ENCODE assay signal across 13 cellular contexts in genomic region chr2:172943992-172944793, GRCh38.
DNase-seq lines count a peak whose midpoint lies in the region; ATAC-seq, FAIRE-seq and TF ChIP-seq lines count a peak whose summit lies in the region.
"Had no signal": no experiment of that assay in that cellular context is flagged by ENCODE, and none has a peak within 500 bp of the region (broad histone marks: within the 10 kb centered on the region; RNA-seq: fewer than 3 reads in every experiment).

No MANE protein-coding gene starts in this region.

- H3K4me1 ChIP-seq in mammary epithelial cell (ENCODE audit: insufficient read depth, low read length): no peaks in the 10 kb centered on the region
- H3K4me1 ChIP-seq in kidney (ENCODE audit: control insufficient read depth in 1 of 2, insufficient read depth in 1 of 2, low read depth in 1 of 2, low read length in 2 of 2): no peaks in the 10 kb centered on the region
- H3K4me1 ChIP-seq: sigmoid colon had no signal

- no TSS peak for BruUV-seq in mammary epithelial cell (replicated peaks; lab: Mats Ljungman, UMichigan)

- no peaks in the 10 kb centered on the region for H3K27me3 ChIP-seq in mammary epithelial cell (ENCODE audit: insufficient read depth, low read length)
- H3K27me3 ChIP-seq: sigmoid colon, upper lobe of left lung had no signal

- peak overlapping the region; percentile 26 for H3K4me2 ChIP-seq in mammary epithelial cell (ENCODE audit: insufficient read depth, low read depth, low read length)

- H3K36me3 ChIP-seq in mammary epithelial cell (ENCODE audit: insufficient read depth, low read length) (no peaks in the 10 kb centered on the region), kidney (ENCODE audit: control insufficient read depth in 1 of 2, insufficient read depth in 2 of 2, low read length in 2 of 2) (no peaks in the 10 kb centered on the region)
- H3K36me3 ChIP-seq: sigmoid colon, upper lobe of left lung had no signal

- H3K79me2 ChIP-seq in mammary epithelial cell (ENCODE audit: insufficient read depth, low read length): no peaks in the 10 kb centered on the region

- dilution Hi-C loops in mammary epithelial cell (cut with HindIII; ENCODE audit: low sequenced_read_pairs): no loop called here

- in situ Hi-C loops in mammary epithelial cell (cut with MboI; ENCODE audit: low sequenced_read_pairs in 2 of 2): no loop called here

- 34% methylated on average over 7 of the region's 8 CpGs for WGBS in mammary epithelial cell (ENCODE audit: low coverage, missing lambda C conversion rate)

- no peaks in the 10 kb centered on the region for H3K36me3 Mint-ChIP-seq in activated T-cell treated with anti-CD3 and anti-CD28 coated beads, Interleukin-2, amount 50 U/mL, for 24 hours (ENCODE audit: low read depth)

- H3K27ac ChIP-seq in mammary epithelial cell (ENCODE audit: insufficient read depth, low read depth, low read length) (no peak overlapping the region), kidney (ENCODE audit: low read depth in 2 of 2, low read length in 2 of 2) (no peak overlapping the region)
- H3K27ac ChIP-seq: epithelial cell of prostate, sigmoid colon, upper lobe of left lung had no signal

- peaks cover 12% of the 10 kb centered on the region for H3K27me3 Mint-ChIP-seq in activated T-cell treated with anti-CD3 and anti-CD28 coated beads, Interleukin-2, amount 50 U/mL, for 24 hours
- H3K27me3 Mint-ChIP-seq in stimulated activated naive CD8-positive, alpha-beta T cell treated with anti-CD3 and anti-CD28 coated beads, Interleukin-15, amount 100 ng/mL, for 72 hours: no peaks in the 10 kb centered on the region

- H3K9ac ChIP-seq in mammary epithelial cell (ENCODE audit: insufficient read depth, low read length): no peak overlapping the region
- H3K9ac ChIP-seq in kidney (ENCODE audit: low read length in 2 of 2): no peak overlapping the region

- ATAC-seq in stimulated activated naive CD8-positive, alpha-beta T cell treated with anti-CD3 and anti-CD28 coated beads, Interleukin-15, amount 100 ng/mL, for 72 hours: peak; percentile 37

- H3K4me3 Mint-ChIP-seq in activated T-cell treated with anti-CD3 and anti-CD28 coated beads, Interleukin-2, amount 50 U/mL, for 24 hours: peak overlapping the region; percentile 10
- H3K4me3 Mint-ChIP-seq in stimulated activated naive CD8-positive, alpha-beta T cell treated with anti-CD3 and anti-CD28 coated beads, Interleukin-15, amount 100 ng/mL, for 72 hours: peak overlapping the region; percentile 31 to 64
- H3K4me3 Mint-ChIP-seq: mesothelial cell of epicardium had no signal

- DNase-seq in activated T-cell treated with anti-CD3 and anti-CD28 coated beads, Interleukin-2, amount 50 U/mL, for 24 hours: no peak
- no peak for DNase-seq in activated T-cell treated with anti-CD3 and anti-CD28 coated beads, Interleukin-2, amount 50 U/mL, for 1 hour
- DNase-seq in NCI-H226 (peak; percentile 20), mammary epithelial cell (peak; percentile 59), NCI-H1105 treated with DMSO at 0.1 percent for 48 hours (lab: John Stamatoyannopoulos, UW) (no peak), kidney (no peak), SKM-1 (lab: John Stamatoyannopoulos, UW; ENCODE audit: unreplicated experiment) (no peak)
- peak in 1 of 2 donors; percentile 28 for DNase-seq in stimulated activated naive CD8-positive, alpha-beta T cell treated with anti-CD3 and anti-CD28 coated beads, Interleukin-15, amount 100 ng/mL, for 72 hours
- DNase-seq: sigmoid colon; stimulated activated CD4-positive, alpha-beta T cell treated with anti-CD3 and anti-CD28 coated beads, Interleukin-2, amount 100 ng/mL, for 48 hours; upper lobe of left lung had no signal

- H3K4me1 Mint-ChIP-seq in activated T-cell treated with anti-CD3 and anti-CD28 coated beads, Interleukin-2, amount 50 U/mL, for 24 hours (ENCODE audit: low read depth): peaks cover 27% of the 10 kb centered on the region
- H3K4me1 Mint-ChIP-seq in stimulated activated naive CD8-positive, alpha-beta T cell treated with anti-CD3 and anti-CD28 coated beads, Interleukin-15, amount 100 ng/mL, for 72 hours: peaks cover 50% of the 10 kb centered on the region

- H3K9me3 Mint-ChIP-seq in activated T-cell treated with anti-CD3 and anti-CD28 coated beads, Interleukin-2, amount 50 U/mL, for 24 hours: peaks cover 9% of the 10 kb centered on the region
- H3K9me3 Mint-ChIP-seq in stimulated activated naive CD8-positive, alpha-beta T cell treated with anti-CD3 and anti-CD28 coated beads, Interleukin-15, amount 100 ng/mL, for 72 hours: peaks cover 16 to 24% of the 10 kb centered on the region in 2 donors

- intact Hi-C loops in mammary epithelial cell (cut with micrococcal nuclease): no loop called here
- intact Hi-C loops in kidney (cut with DNase I): no loop called here

- peak overlapping the region; percentile 72 for H2AFZ ChIP-seq in mammary epithelial cell (ENCODE audit: low read depth, low read length)

- FAIRE-seq in kidney (lab: Jason Lieb, UNC): no peak

- no peaks in the 10 kb centered on the region for H4K20me1 ChIP-seq in mammary epithelial cell (ENCODE audit: insufficient read depth, low read length)

- CTCF ChIA-PET in mammary epithelial cell (lab: Charles Lee; ENCODE audit: low non-redundant PET): interaction anchor here (0.7 kb wide), 1 partner anchor 16 kb away, joined by 7 read pairs; no protein-coding TSS in a partner anchor

- H3K9me3 ChIP-seq in mammary epithelial cell (replicated peaks; ENCODE audit: insufficient read depth, low read length) (peaks cover 11% of the 10 kb centered on the region), kidney (ENCODE audit: control insufficient read depth in 1 of 2, low read length in 2 of 2) (no peaks in the 10 kb centered on the region)

- TF ChIP-seq CTCF in mammary epithelial cell (conservative IDR thresholded peaks at IDR 0.05 in 1 of 2, IDR thresholded peaks at IDR 0.05 in 1 of 2; ENCODE audit: extremely low read depth in 1 of 2, insufficient read depth in 1 of 2, low read depth in 1 of 2, low read length in 2 of 2) (no peak), kidney (IDR thresholded peaks at IDR 0.05; ENCODE audit: borderline replicate concordance, extremely low read depth, insufficient read depth) (no peak)

- H3K4me3 ChIP-seq in mammary epithelial cell (replicated peaks in 1 of 3; ENCODE audit: insufficient read depth in 1 of 3, low read depth in 2 of 3, low read length in 3 of 3): no peak overlapping the region
- no peak overlapping the region for H3K4me3 ChIP-seq in kidney (ENCODE audit: low read length in 2 of 2)
- H3K4me3 ChIP-seq: sigmoid colon, upper lobe of left lung had no signal

- H3K27ac Mint-ChIP-seq in activated T-cell treated with anti-CD3 and anti-CD28 coated beads, Interleukin-2, amount 50 U/mL, for 24 hours: peak overlapping the region; percentile 78
- peak overlapping the region; percentile 37 to 93 for H3K27ac Mint-ChIP-seq in stimulated activated naive CD8-positive, alpha-beta T cell treated with anti-CD3 and anti-CD28 coated beads, Interleukin-15, amount 100 ng/mL, for 72 hours
- H3K27ac Mint-ChIP-seq: mesothelial cell of epicardium had no signal

Comparison
In these comparisons a context has a peak if more than half of its experiments do, and no peak if none do; other contexts are left out.
1. DNase-seq: peak in NCI-H226 (single experiment) and mammary epithelial cell (single experiment); none in activated T-cell treated with anti-CD3 and anti-CD28 coated beads, Interleukin-2, amount 50 U/mL, for 24 hours (single experiment), activated T-cell treated with anti-CD3 and anti-CD28 coated beads, Interleukin-2, amount 50 U/mL, for 1 hour (single experiment), NCI-H1105 treated with DMSO at 0.1 percent for 48 hours (single experiment), kidney (single experiment) and SKM-1 (single experiment).